1 cellular context compared by ENCODE assay signal in genomic region chr5:167451091-167451490, GRCh38.
TF ChIP-seq lines count a peak whose summit lies in the region.

No MANE protein-coding gene starts in this region.

TF ChIP-seq in GM23338, 12 proteins besides CTCF, POLR2A, EP300 and RAD21 (continued from another document):
- TF ChIP-seq, protein P1, sequence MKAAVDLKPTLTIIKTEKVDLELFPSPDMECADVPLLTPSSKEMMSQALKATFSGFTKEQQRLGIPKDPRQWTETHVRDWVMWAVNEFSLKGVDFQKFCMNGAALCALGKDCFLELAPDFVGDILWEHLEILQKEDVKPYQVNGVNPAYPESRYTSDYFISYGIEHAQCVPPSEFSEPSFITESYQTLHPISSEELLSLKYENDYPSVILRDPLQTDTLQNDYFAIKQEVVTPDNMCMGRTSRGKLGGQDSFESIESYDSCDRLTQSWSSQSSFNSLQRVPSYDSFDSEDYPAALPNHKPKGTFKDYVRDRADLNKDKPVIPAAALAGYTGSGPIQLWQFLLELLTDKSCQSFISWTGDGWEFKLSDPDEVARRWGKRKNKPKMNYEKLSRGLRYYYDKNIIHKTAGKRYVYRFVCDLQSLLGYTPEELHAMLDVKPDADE (IDR thresholded peaks at IDR 0.05), result no peak
- TF ChIP-seq ZNF114 (CRISPR knock-in tag; IDR thresholded peaks at IDR 0.05), result no peak
- no peak for TF ChIP-seq EZH2 (IDR thresholded peaks at IDR 0.05; ENCODE audit: low read depth, unreplicated experiment)
- no peak for TF ChIP-seq STAT1 (IDR thresholded peaks at IDR 0.05; ENCODE audit: unreplicated experiment)
